34 cellular contexts compared by ENCODE assay signal in genomic region chr12:57623385-57623784, GRCh38. TPM values are rescaled to one million over a fixed set of nuclear protein-coding genes. Genes with fewer than 3 reads are reported as not detected.
"Had no signal": no experiment of that assay in that cellular context is flagged by ENCODE, and none has a peak within 500 bp of the region (broad histone marks: within the 10 kb centered on the region; RNA-seq: fewer than 3 reads in every experiment).

No MANE protein-coding gene starts in this region.

- H3K36me3 Mint-ChIP-seq: activated CD4-positive, alpha-beta memory T cell treated with anti-CD3 and anti-CD28 coated beads for 36 hours; activated naive CD8-positive, alpha-beta T cell treated with anti-CD3 and anti-CD28 coated beads for 36 hours had no signal

- H3K27ac ChIP-seq: ascending aorta, cardiac muscle cell, VCaP had no signal

- ATAC-seq: activated CD8-positive, alpha-beta T cell treated with anti-CD3 and anti-CD28 coated beads for 36 hours; activated naive CD4-positive, alpha-beta T cell treated with anti-CD3 and anti-CD28 coated beads, Interleukin-2, amount 50 U/mL, for 72 hours; activated T-cell treated with anti-CD3 and anti-CD28 coated beads, Interleukin-2, amount 50 U/mL, for 4 hours; activated T-cell treated with anti-CD3 and anti-CD28 coated beads, Interleukin-2, amount 50 U/mL, for 72 hours; activated T-helper 17 cell treated with anti-CD3 and anti-CD28 coated beads, Interleukin-2, amount 50 U/mL, for 72 hours had no signal

- H3K36me3 ChIP-seq: cardiac muscle cell had no signal

- DNase-seq: activated B cell treated with CpG ODN at 0.5 μM for 24 hours; activated CD4-positive, alpha-beta memory T cell treated with anti-CD3 and anti-CD28 coated beads for 36 hours; activated CD4-positive, alpha-beta T cell treated with anti-CD3 and anti-CD28 coated beads for 4 hours; activated CD4-positive, alpha-beta T cell treated with anti-CD3 and anti-CD28 coated beads, Interleukin-2, amount 10 ng/mL, durations not matched to agents 24 days and 14 days; activated CD4-positive, alpha-beta T cell treated with anti-CD3 and anti-CD28 coated beads, Interleukin-2, amount 50 U/mL, for 1 hour; activated CD4-positive, alpha-beta T cell treated with anti-CD3 and anti-CD28 coated beads, Interleukin-2, amount 50 U/mL, for 4 hours; activated CD4-positive, CD25-positive, alpha-beta regulatory T cell treated with anti-CD3 and anti-CD28 coated beads, Interleukin-2, amount 50 U/mL, for 72 hours; activated CD8-positive, alpha-beta memory T cell treated with anti-CD3 and anti-CD28 coated beads, Interleukin-2, amount 50 U/mL, for 4 hours; activated CD8-positive, alpha-beta T cell treated with anti-CD3 and anti-CD28 coated beads for 36 hours; activated effector memory CD4-positive, alpha-beta T cell treated with anti-CD3 and anti-CD28 coated beads, Interleukin-2, amount 50 U/mL, for 16 hours; activated gamma-delta T cell treated with Interleukin-2 at 50 U/mL for 16 hours; activated naive CD4-positive, alpha-beta T cell; activated naive CD4-positive, alpha-beta T cell treated with anti-CD3 and anti-CD28 coated beads for 36 hours; activated naive CD4-positive, alpha-beta T cell treated with anti-CD3 and anti-CD28 coated beads, Interleukin-2, amount 50 U/mL, for 16 hours; activated naive CD8-positive, alpha-beta T cell treated with anti-CD3 and anti-CD28 coated beads for 36 hours; activated T-cell treated with anti-CD3 and anti-CD28 coated beads for 4 hours; activated T-cell treated with anti-CD3 and anti-CD28 coated beads, Interleukin-2, amount 50 U/mL, for 1 hour; activated T-cell treated with anti-CD3 and anti-CD28 coated beads, Interleukin-2, amount 50 U/mL, for 4 hours; activated T-cell treated with anti-CD3 and anti-CD28 coated beads, Interleukin-2, amount 50 U/mL, for 72 hours; amygdala; anterior cingulate cortex; central memory CD4-positive, alpha-beta T cell; T-helper 2 cell; T-helper 9 cell had no signal

- H3K9me3 Mint-ChIP-seq: activated B cell treated with CpG ODN at 0.5 μM for 24 hours; activated CD4-positive, alpha-beta memory T cell treated with anti-CD3 and anti-CD28 coated beads for 36 hours; activated CD4-positive, alpha-beta T cell treated with anti-CD3 and anti-CD28 coated beads, Interleukin-2, amount 10 ng/mL, durations not matched to agents 24 days and 14 days; activated CD8-positive, alpha-beta T cell treated with anti-CD3 and anti-CD28 coated beads for 36 hours; activated naive CD4-positive, alpha-beta T cell treated with anti-CD3 and anti-CD28 coated beads for 36 hours; activated naive CD4-positive, alpha-beta T cell treated with anti-CD3 and anti-CD28 coated beads, Interleukin-2, amount 50 U/mL, for 72 hours; activated naive CD8-positive, alpha-beta T cell treated with anti-CD3 and anti-CD28 coated beads for 36 hours; activated T-cell treated with anti-CD3 and anti-CD28 coated beads, Interleukin-2, amount 50 U/mL, for 4 hours; activated T-cell treated with anti-CD3 and anti-CD28 coated beads, Interleukin-2, amount 50 U/mL, for 72 hours; activated T-helper 1 cell treated with anti-CD3 and anti-CD28 coated beads, Interleukin-12 subunit alpha, Interleukin-12 subunit beta, Interleukin-2, Interleukin-4 antibody, amounts not matched to agents 30 ng/mL and 10 ng/mL and 1 ng/mL, durations not matched to agents 14 hours and 24 hours and 36 hours; activated T-helper 17 cell treated with anti-CD3 and anti-CD28 coated beads, Interleukin-2, amount 50 U/mL, for 72 hours; T-helper 1 cell treated with Interleukin-12 subunit alpha and Interleukin-12 subunit beta and Interleukin-4 antibody, amounts not matched to agents 30 μg/mL and 1 μg/mL, for 36 hours; T-helper 2 cell treated with Interferon-gamma antibody and Interleukin-4, amounts not matched to agents 5 μg/mL and 100 μg/mL, for 36 hours had no signal

- H3K9me3 ChIP-seq: ascending aorta had no signal

- H3K4me3 ChIP-seq: ascending aorta, cardiac muscle cell had no signal

- H3K27me3 ChIP-seq: ascending aorta had no signal

- H3K27ac Mint-ChIP-seq: activated B cell treated with CpG ODN at 0.5 μM for 24 hours; activated CD4-positive, alpha-beta memory T cell treated with anti-CD3 and anti-CD28 coated beads for 36 hours; activated CD4-positive, alpha-beta T cell treated with anti-CD3 and anti-CD28 coated beads, Interleukin-2, amount 10 ng/mL, durations not matched to agents 24 days and 14 days; activated CD8-positive, alpha-beta T cell treated with anti-CD3 and anti-CD28 coated beads for 36 hours; activated naive CD4-positive, alpha-beta T cell treated with anti-CD3 and anti-CD28 coated beads for 36 hours; activated naive CD4-positive, alpha-beta T cell treated with anti-CD3 and anti-CD28 coated beads, Interleukin-2, amount 50 U/mL, for 72 hours; activated naive CD8-positive, alpha-beta T cell treated with anti-CD3 and anti-CD28 coated beads for 36 hours; activated T-cell treated with anti-CD3 and anti-CD28 coated beads, Interleukin-2, amount 50 U/mL, for 72 hours; activated T-helper 1 cell treated with anti-CD3 and anti-CD28 coated beads, Interleukin-12 subunit alpha, Interleukin-12 subunit beta, Interleukin-2, Interleukin-4 antibody, amounts not matched to agents 30 ng/mL and 10 ng/mL and 1 ng/mL, durations not matched to agents 14 hours and 24 hours and 36 hours; activated T-helper 17 cell treated with anti-CD3 and anti-CD28 coated beads, Interleukin-2, amount 50 U/mL, for 72 hours; brain; T-helper 1 cell treated with Interleukin-12 subunit alpha and Interleukin-12 subunit beta and Interleukin-4 antibody, amounts not matched to agents 30 μg/mL and 1 μg/mL, for 36 hours; T-helper 2 cell treated with Interferon-gamma antibody and Interleukin-4, amounts not matched to agents 5 μg/mL and 100 μg/mL, for 36 hours had no signal

- H3K4me3 Mint-ChIP-seq: activated B cell treated with CpG ODN at 0.5 μM for 24 hours; activated CD4-positive, alpha-beta memory T cell treated with anti-CD3 and anti-CD28 coated beads for 36 hours; activated CD4-positive, alpha-beta T cell treated with anti-CD3 and anti-CD28 coated beads, Interleukin-2, amount 10 ng/mL, durations not matched to agents 24 days and 14 days; activated CD8-positive, alpha-beta T cell treated with anti-CD3 and anti-CD28 coated beads for 36 hours; activated naive CD4-positive, alpha-beta T cell treated with anti-CD3 and anti-CD28 coated beads for 36 hours; activated naive CD8-positive, alpha-beta T cell treated with anti-CD3 and anti-CD28 coated beads for 36 hours; activated T-cell treated with anti-CD3 and anti-CD28 coated beads, Interleukin-2, amount 50 U/mL, for 4 hours; activated T-helper 1 cell treated with anti-CD3 and anti-CD28 coated beads, Interleukin-12 subunit alpha, Interleukin-12 subunit beta, Interleukin-2, Interleukin-4 antibody, amounts not matched to agents 30 ng/mL and 10 ng/mL and 1 ng/mL, durations not matched to agents 14 hours and 24 hours and 36 hours; activated T-helper 17 cell treated with anti-CD3 and anti-CD28 coated beads, Interleukin-2, amount 50 U/mL, for 72 hours; T-helper 1 cell treated with Interleukin-12 subunit alpha and Interleukin-12 subunit beta and Interleukin-4 antibody, amounts not matched to agents 30 μg/mL and 1 μg/mL, for 36 hours; T-helper 2 cell treated with Interferon-gamma antibody and Interleukin-4, amounts not matched to agents 5 μg/mL and 100 μg/mL, for 36 hours had no signal

RNA-seq across cellular contexts. Expression of gene B4GALNT1, which starts 9.6 kb away (rescaled TPM):
- total RNA-seq: bronchial epithelial cell, cardiac muscle cell had no signal

RNA-seq across cellular contexts. Expression of gene ARHGEF25, which starts 12.2 kb away (rescaled TPM):
- total RNA-seq: activated B cell treated with CpG ODN at 0.5 μM for 24 hours had no signal
